ENCODE assay signal across 19 cellular contexts in the genomic region with DNA sequence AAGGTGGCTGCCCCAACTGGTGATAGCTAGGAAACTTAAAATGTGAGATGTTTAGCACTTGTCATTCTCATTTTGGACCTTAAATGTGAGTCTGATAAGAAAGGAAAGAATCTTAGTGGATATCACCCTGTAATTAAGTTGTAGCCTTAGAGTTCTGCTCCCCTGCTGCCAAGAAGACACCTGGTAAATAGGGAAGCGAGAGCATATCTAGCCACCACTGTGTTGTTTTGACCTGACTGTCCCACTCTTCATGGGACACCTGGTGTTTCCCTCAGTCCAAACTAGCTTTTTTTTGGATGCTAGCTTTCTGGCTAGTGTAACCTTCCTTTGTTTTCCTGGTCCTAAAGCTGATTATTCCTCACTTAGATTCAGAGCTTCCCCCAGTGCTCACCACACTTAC.
A peak's percentile ranks its signal among the peaks of the same experiment; 100 is the strongest.
DNase-seq lines count a peak whose midpoint lies in the region; ATAC-seq and TF ChIP-seq lines count a peak whose summit lies in the region.
"Had no signal": no experiment of that assay in that cellular context is flagged by ENCODE, and none has a peak within 500 bp of the region (broad histone marks: within the 10 kb centered on the region; RNA-seq: fewer than 3 reads in every experiment).

No MANE protein-coding gene starts in this region.

- no TSS peak for BruUV-seq in Calu3 (replicated peaks; lab: Mats Ljungman, UMichigan)

- no peaks in the 10 kb centered on the region for H3K36me3 ChIP-seq in transverse colon
- H3K36me3 ChIP-seq: left ventricle myocardium inferior, thoracic aorta had no signal

- TF ChIP-seq CTCF in transverse colon (IDR thresholded peaks at IDR 0.05) = no peak
- TF ChIP-seq CTCF in Calu3 (IDR thresholded peaks at IDR 0.05; ENCODE audit: unreplicated experiment) = no peak

- CTCF ChIA-PET in Calu3 (lab: Charles Lee) = no interaction called here

- no peak overlapping the region for H3K4me3 ChIP-seq in transverse colon
- H3K4me3 ChIP-seq: hepatocyte, K562, left ventricle myocardium inferior, thoracic aorta had no signal

- no peak overlapping the region for H3K27ac Mint-ChIP-seq in stimulated activated memory B cell treated with anti-CD40 and anti-IgM and Interleukin-4, amounts not matched to agents 10 μg/mL and 1 μg/mL and 100 μg/mL, for 72 hours
- no peak overlapping the region for H3K27ac Mint-ChIP-seq in Calu3 (ENCODE audit: unreplicated experiment)
- H3K27ac Mint-ChIP-seq: activated CD8-positive, alpha-beta memory T cell treated with anti-CD3 and anti-CD28 coated beads, Interleukin-2, amount 10 ng/mL, durations not matched to agents 7 days and 5 days; activated naive CD8-positive, alpha-beta T cell treated with anti-CD3 and anti-CD28 coated beads, Interleukin-2, amount 10 ng/mL, durations not matched to agents 7 days and 5 days; nephron progenitor cell had no signal

- no peaks in the 10 kb centered on the region for H3K9me3 ChIP-seq in transverse colon
- H3K9me3 ChIP-seq: left ventricle myocardium inferior, thoracic aorta had no signal

- TF ChIP-seq POLR2A in transverse colon (IDR thresholded peaks at IDR 0.05) = no peak

- in situ Hi-C loops in transverse colon (cut with MboI; ENCODE audit: low pct_ligation_motif_present in 1 of 4, low pct_unique_long_range_greater_than_20kb in 1 of 4, low sequenced_read_pairs in 3 of 4) = no loop called here

- intact Hi-C loops in transverse colon (cut with DNase I; ENCODE audit: low total_unique reads) = no loop called here
- intact Hi-C loops in Calu3 (cut with micrococcal nuclease; ENCODE audit: unreplicated experiment) = no loop called here

- 89% methylated on average over 1 of the region's 1 CpG; no CpG with 5 or more reads in 1 of the 2 donors for WGBS in transverse colon (ENCODE audit: low coverage in 1 of 2), 2 donors

- DNase-seq in left lobe of liver (ENCODE audit: low spot score) = no peak
- no peak for DNase-seq in superior temporal gyrus (ENCODE audit: extremely low spot score)
- no peak for DNase-seq in transverse colon
- no peak for DNase-seq in Calu3
- DNase-seq: activated CD8-positive, alpha-beta memory T cell treated with anti-CD3 and anti-CD28 coated beads, Interleukin-2, amount 10 ng/mL, durations not matched to agents 7 days and 5 days; activated naive CD8-positive, alpha-beta T cell treated with anti-CD3 and anti-CD28 coated beads, Interleukin-2, amount 10 ng/mL, durations not matched to agents 7 days and 5 days; cerebellar nuclear complex; left ventricle myocardium inferior; NCI-H524; nephron progenitor cell had no signal

- H3K36me3 Mint-ChIP-seq in stimulated activated memory B cell treated with anti-CD40 and anti-IgM and Interleukin-4, amounts not matched to agents 10 μg/mL and 1 μg/mL and 100 μg/mL, for 72 hours = no peaks in the 10 kb centered on the region
- H3K36me3 Mint-ChIP-seq in Calu3 (ENCODE audit: insufficient read depth, unreplicated experiment) = no peaks in the 10 kb centered on the region
- H3K36me3 Mint-ChIP-seq: activated CD8-positive, alpha-beta memory T cell treated with anti-CD3 and anti-CD28 coated beads, Interleukin-2, amount 10 ng/mL, durations not matched to agents 7 days and 5 days; activated naive CD8-positive, alpha-beta T cell treated with anti-CD3 and anti-CD28 coated beads, Interleukin-2, amount 10 ng/mL, durations not matched to agents 7 days and 5 days had no signal

- no peaks in the 10 kb centered on the region for H3K27me3 Mint-ChIP-seq in stimulated activated memory B cell treated with anti-CD40 and anti-IgM and Interleukin-4, amounts not matched to agents 10 μg/mL and 1 μg/mL and 100 μg/mL, for 72 hours
- no peaks in the 10 kb centered on the region for H3K27me3 Mint-ChIP-seq in Calu3 (ENCODE audit: unreplicated experiment)
- H3K27me3 Mint-ChIP-seq: activated CD8-positive, alpha-beta memory T cell treated with anti-CD3 and anti-CD28 coated beads, Interleukin-2, amount 10 ng/mL, durations not matched to agents 7 days and 5 days; activated naive CD8-positive, alpha-beta T cell treated with anti-CD3 and anti-CD28 coated beads, Interleukin-2, amount 10 ng/mL, durations not matched to agents 7 days and 5 days had no signal

- no peak overlapping the region for H3K4me3 Mint-ChIP-seq in stimulated activated memory B cell treated with anti-CD40 and anti-IgM and Interleukin-4, amounts not matched to agents 10 μg/mL and 1 μg/mL and 100 μg/mL, for 72 hours
- no peak overlapping the region for H3K4me3 Mint-ChIP-seq in Calu3 (ENCODE audit: low read depth, unreplicated experiment)
- H3K4me3 Mint-ChIP-seq: activated CD8-positive, alpha-beta memory T cell treated with anti-CD3 and anti-CD28 coated beads, Interleukin-2, amount 10 ng/mL, durations not matched to agents 7 days and 5 days; activated naive CD8-positive, alpha-beta T cell treated with anti-CD3 and anti-CD28 coated beads, Interleukin-2, amount 10 ng/mL, durations not matched to agents 7 days and 5 days; nephron progenitor cell had no signal

- H3K27ac ChIP-seq in transverse colon = no peak overlapping the region
- H3K27ac ChIP-seq: C4-2B, hepatocyte, left ventricle myocardium inferior, thoracic aorta had no signal

- H3K9me3 Mint-ChIP-seq in stimulated activated memory B cell treated with anti-CD40 and anti-IgM and Interleukin-4, amounts not matched to agents 10 μg/mL and 1 μg/mL and 100 μg/mL, for 72 hours = no peaks in the 10 kb centered on the region
- peaks cover 4% of the 10 kb centered on the region for H3K9me3 Mint-ChIP-seq in Calu3 (ENCODE audit: low read depth, unreplicated experiment)
- H3K9me3 Mint-ChIP-seq: activated naive CD8-positive, alpha-beta T cell treated with anti-CD3 and anti-CD28 coated beads, Interleukin-2, amount 10 ng/mL, durations not matched to agents 7 days and 5 days; nephron progenitor cell had no signal

- H3K4me1 ChIP-seq in transverse colon = no peaks in the 10 kb centered on the region
- H3K4me1 ChIP-seq: left ventricle myocardium inferior had no signal

- H3K27me3 ChIP-seq in transverse colon = no peaks in the 10 kb centered on the region

- no peaks in the 10 kb centered on the region for H3K4me1 Mint-ChIP-seq in stimulated activated memory B cell treated with anti-CD40 and anti-IgM and Interleukin-4, amounts not matched to agents 10 μg/mL and 1 μg/mL and 100 μg/mL, for 72 hours
- no peaks in the 10 kb centered on the region for H3K4me1 Mint-ChIP-seq in Calu3 (ENCODE audit: low read depth, unreplicated experiment)
- H3K4me1 Mint-ChIP-seq: activated CD8-positive, alpha-beta memory T cell treated with anti-CD3 and anti-CD28 coated beads, Interleukin-2, amount 10 ng/mL, durations not matched to agents 7 days and 5 days; activated naive CD8-positive, alpha-beta T cell treated with anti-CD3 and anti-CD28 coated beads, Interleukin-2, amount 10 ng/mL, durations not matched to agents 7 days and 5 days; nephron progenitor cell had no signal

- TF ChIP-seq EP300 in transverse colon (IDR thresholded peaks at IDR 0.05; ENCODE audit: low read depth) = no peak

- ATAC-seq in GM19324 (IDR thresholded peaks at IDR 0.05; ENCODE audit: low FRiP score, unreplicated experiment) (peak; percentile 85), GM21825 (IDR thresholded peaks at IDR 0.05; ENCODE audit: unreplicated experiment) (peak; percentile 80), HG03139 (IDR thresholded peaks at IDR 0.05; ENCODE audit: unreplicated experiment) (peak; percentile 94), left lobe of liver (no peak)
- peak; percentile 88 for ATAC-seq in stimulated activated memory B cell treated with anti-CD40 and anti-IgM and Interleukin-4, amounts not matched to agents 10 μg/mL and 1 μg/mL and 100 μg/mL, for 72 hours
- ATAC-seq: activated CD8-positive, alpha-beta memory T cell treated with anti-CD3 and anti-CD28 coated beads, Interleukin-2, amount 10 ng/mL, durations not matched to agents 7 days and 5 days; K562; Right ventricle myocardium inferior had no signal
